In the genomic region with DNA sequence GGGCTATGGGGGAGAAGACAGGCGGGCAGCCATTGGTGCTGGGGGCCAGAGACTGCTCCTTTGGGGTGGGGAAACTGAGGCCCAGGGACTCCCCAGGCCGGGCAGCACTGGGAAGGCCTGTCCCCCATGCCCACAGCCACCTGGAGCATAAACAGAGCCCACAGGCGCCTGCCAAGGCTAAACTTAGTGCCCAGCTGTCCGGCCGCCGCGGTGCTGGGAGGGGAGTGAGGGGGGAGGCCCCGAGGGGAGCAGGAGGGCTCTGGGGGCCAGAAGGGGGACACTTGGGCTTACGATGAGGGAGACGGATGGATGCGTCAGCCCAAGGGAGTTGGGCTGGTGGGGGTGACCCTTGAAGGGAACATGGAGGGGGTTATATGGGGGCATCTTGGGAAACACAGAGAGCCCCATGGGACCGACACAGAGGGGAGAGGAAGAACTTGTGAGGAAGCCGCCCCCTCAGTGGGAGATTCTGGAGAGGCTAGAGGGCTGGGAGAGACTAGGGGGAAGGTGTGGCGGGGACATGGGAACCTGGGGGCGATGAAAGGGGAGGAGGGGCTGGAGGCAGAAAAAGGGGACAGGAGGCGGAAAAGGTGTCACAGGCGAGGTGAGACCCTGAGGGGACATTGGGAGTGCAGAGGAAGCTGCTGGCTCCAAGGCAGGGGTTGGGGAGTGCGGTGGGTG, we compare ENCODE assay signal across 2 cellular contexts.
TF ChIP-seq lines count a peak whose summit lies in the region.

No MANE protein-coding gene starts in this region.

TF ChIP-seq in SK-N-SH, 30 proteins besides CTCF, POLR2A, EP300 and RAD21:
- TF ChIP-seq EZH2phosphoT487 (IDR thresholded peaks at IDR 0.05; ENCODE audit: borderline replicate concordance, low read depth) (no peak), GATA2 (CRISPR knock-in tag; IDR thresholded peaks at IDR 0.05) (no peak), FOSL2 (IDR thresholded peaks at IDR 0.05; ENCODE audit: borderline replicate concordance, low read depth) (no peak), YY1 (IDR thresholded peaks at IDR 0.05; ENCODE audit: low read depth) (no peak), CHD2 (IDR thresholded peaks at IDR 0.05; ENCODE audit: low read length, partially characterized antibody) (no peak), RCOR1 (IDR thresholded peaks at IDR 0.05; ENCODE audit: low read length) (no peak), USF1 (IDR thresholded peaks at IDR 0.05; ENCODE audit: borderline replicate concordance, low read depth) (no peak), TAF1 (IDR thresholded peaks at IDR 0.05; ENCODE audit: borderline replicate concordance, low read depth, low read length) (no peak), RFX5 (IDR thresholded peaks at IDR 0.05; ENCODE audit: low read length) (no peak), MXI1 (IDR thresholded peaks at IDR 0.05; ENCODE audit: low read depth, low read length) (no peak), TCF12 (IDR thresholded peaks at IDR 0.05) (no peak), NRF1 (IDR thresholded peaks at IDR 0.05; ENCODE audit: low read depth, low read length) (no peak)
- TF ChIP-seq, protein P1, sequence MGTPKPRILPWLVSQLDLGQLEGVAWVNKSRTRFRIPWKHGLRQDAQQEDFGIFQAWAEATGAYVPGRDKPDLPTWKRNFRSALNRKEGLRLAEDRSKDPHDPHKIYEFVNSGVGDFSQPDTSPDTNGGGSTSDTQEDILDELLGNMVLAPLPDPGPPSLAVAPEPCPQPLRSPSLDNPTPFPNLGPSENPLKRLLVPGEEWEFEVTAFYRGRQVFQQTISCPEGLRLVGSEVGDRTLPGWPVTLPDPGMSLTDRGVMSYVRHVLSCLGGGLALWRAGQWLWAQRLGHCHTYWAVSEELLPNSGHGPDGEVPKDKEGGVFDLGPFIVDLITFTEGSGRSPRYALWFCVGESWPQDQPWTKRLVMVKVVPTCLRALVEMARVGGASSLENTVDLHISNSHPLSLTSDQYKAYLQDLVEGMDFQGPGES (IDR thresholded peaks at IDR 0.05; ENCODE audit: low read depth, low read length) = no peak
- TF ChIP-seq, protein P2, sequence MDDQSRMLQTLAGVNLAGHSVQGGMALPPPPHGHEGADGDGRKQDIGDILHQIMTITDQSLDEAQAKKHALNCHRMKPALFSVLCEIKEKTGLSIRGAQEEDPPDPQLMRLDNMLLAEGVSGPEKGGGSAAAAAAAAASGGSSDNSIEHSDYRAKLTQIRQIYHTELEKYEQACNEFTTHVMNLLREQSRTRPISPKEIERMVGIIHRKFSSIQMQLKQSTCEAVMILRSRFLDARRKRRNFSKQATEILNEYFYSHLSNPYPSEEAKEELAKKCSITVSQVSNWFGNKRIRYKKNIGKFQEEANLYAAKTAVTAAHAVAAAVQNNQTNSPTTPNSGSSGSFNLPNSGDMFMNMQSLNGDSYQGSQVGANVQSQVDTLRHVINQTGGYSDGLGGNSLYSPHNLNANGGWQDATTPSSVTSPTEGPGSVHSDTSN (IDR thresholded peaks at IDR 0.05) = no peak
- TF ChIP-seq, protein P3, sequence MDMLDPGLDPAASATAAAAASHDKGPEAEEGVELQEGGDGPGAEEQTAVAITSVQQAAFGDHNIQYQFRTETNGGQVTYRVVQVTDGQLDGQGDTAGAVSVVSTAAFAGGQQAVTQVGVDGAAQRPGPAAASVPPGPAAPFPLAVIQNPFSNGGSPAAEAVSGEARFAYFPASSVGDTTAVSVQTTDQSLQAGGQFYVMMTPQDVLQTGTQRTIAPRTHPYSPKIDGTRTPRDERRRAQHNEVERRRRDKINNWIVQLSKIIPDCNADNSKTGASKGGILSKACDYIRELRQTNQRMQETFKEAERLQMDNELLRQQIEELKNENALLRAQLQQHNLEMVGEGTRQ (IDR thresholded peaks at IDR 0.05; ENCODE audit: borderline replicate concordance, low read depth, low read length) = no peak

TF ChIP-seq in SK-N-SH treated with all-trans-retinoic acid at 6 μM for 48 hours, 23 proteins besides CTCF, POLR2A, EP300 and RAD21:
- no peak for TF ChIP-seq CSDC2 (CRISPR knock-in tag; IDR thresholded peaks at IDR 0.05)
- no peak for TF ChIP-seq PPARA (CRISPR knock-in tag; IDR thresholded peaks at IDR 0.05; ENCODE audit: borderline replicate concordance)
- TF ChIP-seq RARB (CRISPR knock-in tag; IDR thresholded peaks at IDR 0.05) = no peak
